In the genomic region with DNA sequence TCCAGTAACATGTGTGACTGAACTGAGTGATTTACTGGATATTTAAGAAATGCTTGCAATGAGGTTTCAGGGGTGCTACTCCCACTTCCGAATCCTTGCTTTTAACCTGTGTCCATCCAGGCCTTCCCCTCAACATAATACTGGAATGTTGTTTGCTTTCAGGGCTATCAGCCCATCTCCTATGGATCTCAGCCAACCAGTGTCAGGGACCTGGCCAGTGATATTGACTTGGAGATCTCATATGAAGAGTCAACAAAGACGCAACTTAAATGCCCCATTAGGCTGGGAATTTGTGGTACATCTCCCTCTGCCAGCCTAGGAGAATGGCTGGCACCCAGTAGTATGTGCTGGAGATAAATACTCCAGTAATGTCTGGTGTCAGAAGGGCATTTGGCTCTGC, we compare ENCODE assay signal across 13 cellular contexts. TPM values are rescaled to one million over a fixed set of nuclear protein-coding genes. Genes with fewer than 3 reads are reported as not detected.
DNase-seq lines count a peak whose midpoint lies in the region; ATAC-seq and TF ChIP-seq lines count a peak whose summit lies in the region.
"Had no signal": no experiment of that assay in that cellular context is flagged by ENCODE, and none has a peak within 500 bp of the region (broad histone marks: within the 10 kb centered on the region; RNA-seq: fewer than 3 reads in every experiment).

No MANE protein-coding gene starts in this region.

- H3K27me3 Mint-ChIP-seq in mesothelial cell of epicardium (ENCODE audit: low read depth): no peaks in the 10 kb centered on the region

- ATAC-seq in heart right ventricle (no peak), left cardiac atrium (no peak)
- ATAC-seq: activated naive CD8-positive, alpha-beta T cell treated with anti-CD3 and anti-CD28 coated beads, Interleukin-2, amount 50 U/mL, for 24 hours had no signal

- no peak overlapping the region for H3K27ac Mint-ChIP-seq in mesothelial cell of epicardium

- peaks cover 41% of the 10 kb centered on the region for H3K4me1 Mint-ChIP-seq in mesothelial cell of epicardium

- no peak for TF ChIP-seq POLR2A in uterus (IDR thresholded peaks at IDR 0.05)

- H3K9me3 ChIP-seq in heart right ventricle (no peaks in the 10 kb centered on the region), uterus (no peaks in the 10 kb centered on the region)
- H3K9me3 ChIP-seq: BE2C, SJSA1, tibial nerve had no signal

- no peaks in the 10 kb centered on the region for H3K27me3 ChIP-seq in heart right ventricle
- no peaks in the 10 kb centered on the region for H3K27me3 ChIP-seq in uterus
- H3K27me3 ChIP-seq: BE2C, tibial nerve had no signal

- H3K4me3 ChIP-seq in heart right ventricle (no peak overlapping the region), uterus (no peak overlapping the region)
- H3K4me3 ChIP-seq: lung had no signal

- intact Hi-C loops in heart right ventricle (cut with DNase I) (loop anchor here in 6 of 10 donors (5.0 to 10.0 kb wide), 6 partner anchors 77 to 272 kb away; no protein-coding TSS in a partner anchor), left cardiac atrium (cut with DNase I) (loop anchor here (5.0 to 10.0 kb wide), 5 partner anchors 77 to 407 kb away; partner anchors contain the start of gene FLVCR2 (in 1 of the 2)), uterus (cut with DNase I; ENCODE audit: low total_unique reads) (no loop called here)

- H3K4me3 Mint-ChIP-seq in mesothelial cell of epicardium: peak overlapping the region; percentile 86

- H3K36me3 ChIP-seq in heart right ventricle (peaks cover 0 to 10% (median 0%) of the 10 kb centered on the region in 9 donors), uterus (no peaks in the 10 kb centered on the region)
- H3K36me3 ChIP-seq: BE2C, SJSA1 had no signal

- no peaks in the 10 kb centered on the region for H3K9me3 Mint-ChIP-seq in mesothelial cell of epicardium
- H3K9me3 Mint-ChIP-seq: activated naive CD8-positive, alpha-beta T cell treated with anti-CD3 and anti-CD28 coated beads, Interleukin-2, amount 50 U/mL, for 24 hours had no signal

- TF ChIP-seq CTCF in heart right ventricle (IDR thresholded peaks at IDR 0.05): no peak
- TF ChIP-seq CTCF in VCaP (conservative IDR thresholded peaks at IDR 0.05): no peak
- no peak for TF ChIP-seq CTCF in mesothelial cell of epicardium (IDR thresholded peaks at IDR 0.05; ENCODE audit: unreplicated experiment)
- no peak for TF ChIP-seq CTCF in uterus (IDR thresholded peaks at IDR 0.05)

- H3K36me3 Mint-ChIP-seq in mesothelial cell of epicardium: peaks cover 3% of the 10 kb centered on the region

- H3K4me1 ChIP-seq in heart right ventricle (peaks cover 0 to 66% (median 40%) of the 10 kb centered on the region in 9 donors), uterus (peaks cover 0 to 9% of the 10 kb centered on the region in 2 donors)
- H3K4me1 ChIP-seq: BE2C had no signal

- H3K27ac ChIP-seq in heart right ventricle (peak overlapping the region in 7 of 10 donors; percentile 7 to 98 (median 96)), VCaP (peak overlapping the region; percentile 61), uterus (peak overlapping the region; percentile 97 to 99)
- H3K27ac ChIP-seq: SJSA1 had no signal

- 54 to 67% methylated on average over 2 of the region's 2 CpGs for WGBS in heart right ventricle, 2 donors

- DNase-seq in heart right ventricle: no peak
- no peak for DNase-seq in left cardiac atrium
- DNase-seq in mesothelial cell of epicardium (ENCODE audit: low spot score in 2 of 2, unreplicated experiment in 2 of 2): no peak
- no peak for DNase-seq in uterus
- DNase-seq in iPS-NIHi11 (ENCODE audit: low spot score): no peak
- no peak for DNase-seq in stimulated activated CD4-positive, alpha-beta T cell treated with anti-CD3 and anti-CD28 coated beads, Interleukin-1b, Interleukin-23, amount 100 ng/mL, for 48 hours
- no peak for DNase-seq in NCI-H1436 treated with DMSO at 0.1 percent for 48 hours (lab: John Stamatoyannopoulos, UW)
- DNase-seq: activated naive CD8-positive, alpha-beta T cell treated with anti-CD3 and anti-CD28 coated beads, Interleukin-2, amount 50 U/mL, for 24 hours; BE2C had no signal

RNA-seq across cellular contexts. Expression of gene IFT43, which starts 0.9 kb away (rescaled TPM):
- total RNA-seq in heart right ventricle: 10 to 100 TPM; 19.7 to 43.8 (median 27.6) TPM
- polyA plus RNA-seq in heart right ventricle: 10 to 100 TPM; 34.7 to 57.1 TPM
- total RNA-seq in left cardiac atrium: 10 to 100 TPM; 43.1 to 48.5 TPM
- 39.8 to 46.0 TPM (median 43.4 TPM) in 3 replicates for total RNA-seq in mesothelial cell of epicardium
- 10 to 100 TPM; 34.2 to 75.3 (median 49.1) TPM for total RNA-seq in uterus

RNA-seq across cellular contexts. Expression of gene TGFB3, which starts 2.9 kb away (rescaled TPM):
- total RNA-seq in heart right ventricle (10 to 100 TPM; 14.0 to 37.8 (median 24.3) TPM), left cardiac atrium (10 to 100 TPM; 35.1 to 61.2 TPM), mesothelial cell of epicardium (62.0 to 66.4 TPM (median 65.2 TPM) in 3 replicates), uterus (10 to 100 TPM; 16.1 to 85.3 (median 55.0) TPM)
- 10 to 100 TPM in 1 of 2 donors, 1 to 10 TPM in 1; 9.9 to 10.2 TPM for polyA plus RNA-seq in heart right ventricle
